Comparison of ENCODE assay signal across 8 cellular contexts in genomic region chr2:128317186-128317897, GRCh38. TPM values are rescaled to one million over a fixed set of nuclear protein-coding genes. Genes with fewer than 3 reads are reported as not detected.
DNase-seq lines count a peak whose midpoint lies in the region; ATAC-seq and TF ChIP-seq lines count a peak whose summit lies in the region.

No MANE protein-coding gene starts in this region.

- ATAC-seq in GM21447 (IDR thresholded peaks at IDR 0.05; ENCODE audit: unreplicated experiment), result peak; percentile 53

- H3K36me3 ChIP-seq in HUES64 (ENCODE audit: insufficient read depth, low read length) (peaks cover 14% of the 10 kb centered on the region), neutrophil (no peaks in the 10 kb centered on the region)

- TF ChIP-seq CTCF in fibroblast of mammary gland (conservative IDR thresholded peaks at IDR 0.05; ENCODE audit: control insufficient read depth, insufficient read depth, low read depth, low read length), result no peak
- no peak for TF ChIP-seq CTCF in neutrophil (IDR thresholded peaks at IDR 0.05)

- peaks cover 36% of the 10 kb centered on the region for H3K27me3 ChIP-seq in HUES64 (ENCODE audit: insufficient read depth, low read length)
- peaks cover 68% of the 10 kb centered on the region for H3K27me3 ChIP-seq in neutrophil

- 2% methylated on average over 34 of the region's 34 CpGs for WGBS in HUES64

- H3K9ac ChIP-seq in HUES64 (ENCODE audit: low read depth, low read length), result peak overlapping the region; percentile 80

- DNase-seq in activated CD4-positive, CD25-positive, alpha-beta regulatory T cell treated with anti-CD3 and anti-CD28 coated beads, Interleukin-2, amount 50 U/mL, for 72 hours, result peak; percentile 42
- no peak for DNase-seq in fibroblast of mammary gland (ENCODE audit: low read depth)
- DNase-seq in foreskin melanocyte, result no peak
- DNase-seq in nucleus accumbens (lab: John Stamatoyannopoulos, UW), result no peak

- H3K4me1 ChIP-seq in HUES64 (ENCODE audit: insufficient read depth, low read length) (peaks cover 27% of the 10 kb centered on the region), neutrophil (ENCODE audit: control insufficient read depth in 1 of 2, insufficient read depth in 1 of 2, low read depth in 1 of 2, low read length in 1 of 2) (peaks cover 21 to 28% of the 10 kb centered on the region in 2 experiments)

- no peak overlapping the region for H3K27ac ChIP-seq in HUES64 (ENCODE audit: low read depth, low read length)
- no peak overlapping the region for H3K27ac ChIP-seq in neutrophil

- H3K9me3 ChIP-seq in HUES64 (ENCODE audit: insufficient read depth, low read depth, low read length) (no peaks in the 10 kb centered on the region), neutrophil (no peaks in the 10 kb centered on the region)

- peak overlapping the region; percentile 59; the same call in 1 of the 2 replicates for H3K4me3 ChIP-seq in GM08714 (ENCODE audit: low read length)
- peak overlapping the region; percentile 91 for H3K4me3 ChIP-seq in HUES64 (ENCODE audit: low read length)
- peak overlapping the region; percentile 77 for H3K4me3 ChIP-seq in fibroblast of mammary gland (ENCODE audit: control insufficient read depth, low read depth, low read length)
- H3K4me3 ChIP-seq in neutrophil (ENCODE audit: low read depth in 1 of 2, low read length in 1 of 2), result peak overlapping the region; percentile 59 to 71

RNA-seq across cellular contexts. Expression of gene HS6ST1, which starts 1.3 kb away (rescaled TPM):
- 34.0 TPM for polyA plus RNA-seq in HUES64 (2013, experiment 1 of 2)
- polyA plus RNA-seq in HUES64 (2013, experiment 2 of 2), result 35.8 TPM
